In the genomic region with DNA sequence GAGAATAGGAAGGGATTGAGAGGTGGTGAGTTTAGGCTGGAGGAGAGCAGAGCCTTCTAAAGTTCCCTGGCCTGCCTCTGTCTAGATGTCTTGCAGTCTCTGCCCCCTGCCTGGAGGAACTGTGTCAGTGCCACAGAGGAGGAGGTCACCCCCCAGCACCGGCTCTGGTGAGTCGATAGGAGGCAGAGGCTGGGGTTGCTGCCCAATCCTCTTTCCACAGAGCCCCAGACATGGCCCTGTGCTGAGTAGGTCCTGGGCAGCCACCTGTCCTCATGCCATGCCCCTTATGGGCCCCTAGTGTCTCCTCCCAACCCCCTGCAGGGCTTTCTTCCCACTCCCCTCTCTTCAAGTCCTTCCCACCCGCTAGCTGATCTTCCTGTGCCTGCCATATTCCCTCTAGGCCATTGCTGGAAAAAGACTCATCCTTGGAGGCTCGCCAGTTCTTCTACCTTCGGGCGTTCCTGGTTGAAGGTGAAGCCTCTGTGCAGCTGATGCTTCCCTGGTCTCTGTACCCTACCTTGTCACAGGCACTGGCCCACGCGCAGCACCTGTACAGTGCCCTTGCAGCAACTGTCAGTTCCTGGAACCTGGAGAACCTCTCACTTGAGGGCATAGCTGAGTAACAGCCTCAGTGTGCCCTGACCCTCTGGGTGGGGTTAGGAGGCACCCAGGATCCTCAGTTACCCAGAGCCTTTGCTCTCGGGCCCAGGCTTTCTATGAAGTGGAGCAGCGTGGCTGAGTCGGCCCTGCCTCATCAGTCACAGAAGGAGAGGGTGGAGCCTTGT, we compare ENCODE assay signal across 1 cellular context.
TF ChIP-seq lines count a peak whose summit lies in the region.

No MANE protein-coding gene starts in this region.

TF ChIP-seq in HepG2, 621 proteins besides CTCF, POLR2A, EP300 and RAD21:
- no peak for TF ChIP-seq JDP2 (CRISPR knock-in tag; IDR thresholded peaks at IDR 0.05; ENCODE audit: borderline replicate concordance)
- TF ChIP-seq ZKSCAN1 (IDR thresholded peaks at IDR 0.05; ENCODE audit: low read length), result no peak
- 0 out of 2 replicates have a peak, but pooled peaks have one; percentile 6 for TF ChIP-seq GABPA (IDR thresholded peaks at IDR 0.05; ENCODE audit: low read depth, low read length)
- no peak for TF ChIP-seq GABPA (CRISPR knock-in tag; IDR thresholded peaks at IDR 0.05; ENCODE audit: low read depth)
- no peak for TF ChIP-seq REXO4 (CRISPR knock-in tag; IDR thresholded peaks at IDR 0.05; ENCODE audit: borderline replicate concordance)
